Comparison of ENCODE assay signal across 11 cellular contexts in genomic region chr6:109457596-109457996, GRCh38.
DNase-seq lines count a peak whose midpoint lies in the region; ATAC-seq lines count a peak whose summit lies in the region.
"Had no signal": no experiment of that assay in that cellular context is flagged by ENCODE, and none has a peak within 500 bp of the region (broad histone marks: within the 10 kb centered on the region; RNA-seq: fewer than 3 reads in every experiment).

No MANE protein-coding gene starts in this region.

- H3K27me3 ChIP-seq in adipocyte (replicated peaks; ENCODE audit: control insufficient read depth, insufficient read depth, low read length) = no peaks in the 10 kb centered on the region
- no peaks in the 10 kb centered on the region for H3K27me3 ChIP-seq in muscle layer of duodenum (ENCODE audit: low read depth, low read length)
- H3K27me3 ChIP-seq: adrenal gland, foreskin keratinocyte had no signal

- H3K36me3 Mint-ChIP-seq in stimulated activated naive CD8-positive, alpha-beta T cell treated with anti-CD3 and anti-CD28 coated beads, Interleukin-15, Interleukin-2, amounts not matched to agents 100 ng/mL and 50 ng/mL, for 24 hours (ENCODE audit: low read depth) = peaks cover 25% of the 10 kb centered on the region

- H3K9me3 ChIP-seq in adipocyte (ENCODE audit: control insufficient read depth, low read length) = no peaks in the 10 kb centered on the region
- no peaks in the 10 kb centered on the region for H3K9me3 ChIP-seq in muscle layer of duodenum (ENCODE audit: control insufficient read depth in 1 of 2, low read length in 2 of 2)
- H3K9me3 ChIP-seq: adrenal gland had no signal

- H3K36me3 ChIP-seq in adipocyte (ENCODE audit: control insufficient read depth, insufficient read depth, low read length, severe bottlenecking) = peaks cover 16% of the 10 kb centered on the region
- H3K36me3 ChIP-seq in muscle layer of duodenum (ENCODE audit: control insufficient read depth in 1 of 2, insufficient read depth in 2 of 2, low read length in 2 of 2) = peaks cover 6 to 8% of the 10 kb centered on the region in 2 donors
- H3K36me3 ChIP-seq: adrenal gland had no signal

- H3K4me3 ChIP-seq in adipocyte (ENCODE audit: low read length) (peak overlapping the region; percentile 85), muscle layer of duodenum (ENCODE audit: low read depth in 1 of 2, low read length in 2 of 2) (no peak overlapping the region)

- H3K4me3 Mint-ChIP-seq in stimulated activated naive CD8-positive, alpha-beta T cell treated with anti-CD3 and anti-CD28 coated beads, Interleukin-15, Interleukin-2, amounts not matched to agents 100 ng/mL and 50 ng/mL, for 24 hours = peak overlapping the region; percentile 9
- no peak overlapping the region for H3K4me3 Mint-ChIP-seq in stimulated activated naive CD8-positive, alpha-beta T cell treated with anti-CD3 and anti-CD28 coated beads, Interleukin-15, amount 100 ng/mL, for 72 hours

- ATAC-seq in stimulated activated naive CD8-positive, alpha-beta T cell treated with anti-CD3 and anti-CD28 coated beads, Interleukin-15, amount 100 ng/mL, for 72 hours = no peak
- ATAC-seq in HG03354 (IDR thresholded peaks at IDR 0.05; ENCODE audit: poor library complexity, severe bottlenecking, unreplicated experiment) (no peak), GM18511 (IDR thresholded peaks at IDR 0.05; ENCODE audit: unreplicated experiment) (no peak)
- ATAC-seq: foreskin keratinocyte had no signal

- peak overlapping the region; percentile 77 for H3K27ac ChIP-seq in muscle layer of duodenum (ENCODE audit: low read length)
- H3K27ac ChIP-seq: foreskin keratinocyte had no signal

- H3K4me1 Mint-ChIP-seq in stimulated activated naive CD8-positive, alpha-beta T cell treated with anti-CD3 and anti-CD28 coated beads, Interleukin-15, Interleukin-2, amounts not matched to agents 100 ng/mL and 50 ng/mL, for 24 hours (ENCODE audit: low read depth) = peaks cover 81% of the 10 kb centered on the region
- peaks cover 74% of the 10 kb centered on the region for H3K4me1 Mint-ChIP-seq in stimulated activated naive CD8-positive, alpha-beta T cell treated with anti-CD3 and anti-CD28 coated beads, Interleukin-15, amount 100 ng/mL, for 72 hours

- H3K4me1 ChIP-seq in adipocyte (ENCODE audit: control insufficient read depth, insufficient read depth, low read length) (peaks cover 25% of the 10 kb centered on the region), muscle layer of duodenum (ENCODE audit: control insufficient read depth in 1 of 2, insufficient read depth in 2 of 2, low read length in 2 of 2) (peaks cover 12 to 31% of the 10 kb centered on the region in 2 donors)

- no peak for DNase-seq in stimulated activated naive CD8-positive, alpha-beta T cell treated with anti-CD3 and anti-CD28 coated beads, Interleukin-15, amount 100 ng/mL, for 72 hours
- DNase-seq in adipocyte (ENCODE audit: low read depth) (no peak), GM19238 (ENCODE audit: insufficient read length, low spot score) (no peak), NAMALWA (ENCODE audit: low spot score) (no peak)
- DNase-seq: NCI-H345 had no signal

- H3K9me3 Mint-ChIP-seq in stimulated activated naive CD8-positive, alpha-beta T cell treated with anti-CD3 and anti-CD28 coated beads, Interleukin-15, Interleukin-2, amounts not matched to agents 100 ng/mL and 50 ng/mL, for 24 hours = peaks cover 3% of the 10 kb centered on the region
- H3K9me3 Mint-ChIP-seq in stimulated activated naive CD8-positive, alpha-beta T cell treated with anti-CD3 and anti-CD28 coated beads, Interleukin-15, amount 100 ng/mL, for 72 hours = no peaks in the 10 kb centered on the region

- H3K27ac Mint-ChIP-seq in stimulated activated naive CD8-positive, alpha-beta T cell treated with anti-CD3 and anti-CD28 coated beads, Interleukin-15, Interleukin-2, amounts not matched to agents 100 ng/mL and 50 ng/mL, for 24 hours = no peak overlapping the region
- H3K27ac Mint-ChIP-seq in stimulated activated naive CD8-positive, alpha-beta T cell treated with anti-CD3 and anti-CD28 coated beads, Interleukin-15, amount 100 ng/mL, for 72 hours = no peak overlapping the region

- H3K27me3 Mint-ChIP-seq in stimulated activated naive CD8-positive, alpha-beta T cell treated with anti-CD3 and anti-CD28 coated beads, Interleukin-15, Interleukin-2, amounts not matched to agents 100 ng/mL and 50 ng/mL, for 24 hours = no peaks in the 10 kb centered on the region
- no peaks in the 10 kb centered on the region for H3K27me3 Mint-ChIP-seq in stimulated activated naive CD8-positive, alpha-beta T cell treated with anti-CD3 and anti-CD28 coated beads, Interleukin-15, amount 100 ng/mL, for 72 hours

- peak overlapping the region; percentile 90 for H3K9ac ChIP-seq in adipocyte (ENCODE audit: low read length)
